ENCODE assay signal across 12 cellular contexts in genomic region chr20:24503352-24503931, GRCh38. TPM values are rescaled to one million over a fixed set of nuclear protein-coding genes. Genes with fewer than 3 reads are reported as not detected.
A peak's percentile ranks its signal among the peaks of the same experiment; 100 is the strongest.
DNase-seq lines count a peak whose midpoint lies in the region; ATAC-seq, FAIRE-seq and TF ChIP-seq lines count a peak whose summit lies in the region.
"Had no signal": no experiment of that assay in that cellular context is flagged by ENCODE, and none has a peak within 500 bp of the region (broad histone marks: within the 10 kb centered on the region; RNA-seq: fewer than 3 reads in every experiment).

No MANE protein-coding gene starts in this region.

- H3K27ac Mint-ChIP-seq in activated T-helper 1 cell treated with anti-CD3 and anti-CD28 coated beads, Interleukin-12 subunit alpha, Interleukin-12 subunit beta, Interleukin-2, Interleukin-4 antibody, amounts not matched to agents 30 ng/mL and 10 ng/mL and 1 ng/mL, durations not matched to agents 14 hours and 24 hours and 36 hours = no peak overlapping the region
- H3K27ac Mint-ChIP-seq: activated CD4-positive, alpha-beta memory T cell treated with anti-CD3 and anti-CD28 coated beads for 36 hours; activated naive CD4-positive, alpha-beta T cell treated with anti-CD3 and anti-CD28 coated beads, Interleukin-2, amount 10 ng/mL, durations not matched to agents 7 days and 5 days; T-helper 1 cell treated with Interleukin-12 subunit alpha and Interleukin-12 subunit beta and Interleukin-4 antibody, amounts not matched to agents 30 μg/mL and 1 μg/mL, for 36 hours had no signal

- peak; percentile 16 for DNase-seq in ELR (ENCODE audit: low read depth)
- peak; percentile 67 for DNase-seq in astrocyte of the hippocampus (ENCODE audit: low read depth, low spot score)
- peak; percentile 56 for DNase-seq in left ventricle myocardium superior
- DNase-seq in skeletal muscle cell (ENCODE audit: low read depth) = peak; percentile 21
- no peak for DNase-seq in activated T-helper 1 cell treated with anti-CD3 and anti-CD28 coated beads, Interleukin-12 subunit alpha, Interleukin-12 subunit beta, Interleukin-2, Interleukin-4 antibody, amounts not matched to agents 30 ng/mL and 10 ng/mL and 1 ng/mL, durations not matched to agents 14 hours and 24 hours and 36 hours (ENCODE audit: low spot score)
- no peak for DNase-seq in DMS79 treated with DMSO at 0.1 percent for 48 hours (lab: John Stamatoyannopoulos, UW)
- DNase-seq in D721Med (ENCODE audit: insufficient read length, low spot score) = no peak
- DNase-seq in activated naive CD4-positive, alpha-beta T cell treated with Interleukin-2 at 50 U/mL for 16 hours = no peak
- DNase-seq: activated CD4-positive, alpha-beta memory T cell treated with anti-CD3 and anti-CD28 coated beads for 36 hours; activated naive CD4-positive, alpha-beta T cell treated with anti-CD3 and anti-CD28 coated beads, Interleukin-2, amount 10 ng/mL, durations not matched to agents 7 days and 5 days had no signal

- no peak overlapping the region for H3K4me3 ChIP-seq in skeletal muscle cell (ENCODE audit: low read depth, low read length)
- H3K4me3 ChIP-seq: HAP-1 had no signal

- intact Hi-C loops in left ventricle myocardium superior (cut with micrococcal nuclease) = loop anchor here (10.0 kb wide), 1 partner anchor 61 kb away; no protein-coding TSS in a partner anchor
- intact Hi-C loops in activated T-helper 1 cell treated with anti-CD3 and anti-CD28 coated beads, Interleukin-12 subunit alpha, Interleukin-12 subunit beta, Interleukin-2, Interleukin-4 antibody, amounts not matched to agents 30 ng/mL and 10 ng/mL and 1 ng/mL, durations not matched to agents 14 hours and 24 hours and 36 hours (cut with micrococcal nuclease) = no loop called here

- H3K9me3 Mint-ChIP-seq in activated T-helper 1 cell treated with anti-CD3 and anti-CD28 coated beads, Interleukin-12 subunit alpha, Interleukin-12 subunit beta, Interleukin-2, Interleukin-4 antibody, amounts not matched to agents 30 ng/mL and 10 ng/mL and 1 ng/mL, durations not matched to agents 14 hours and 24 hours and 36 hours = no peaks in the 10 kb centered on the region
- H3K9me3 Mint-ChIP-seq: activated CD4-positive, alpha-beta memory T cell treated with anti-CD3 and anti-CD28 coated beads for 36 hours; activated naive CD4-positive, alpha-beta T cell treated with anti-CD3 and anti-CD28 coated beads, Interleukin-2, amount 10 ng/mL, durations not matched to agents 7 days and 5 days; T-helper 1 cell treated with Interleukin-12 subunit alpha and Interleukin-12 subunit beta and Interleukin-4 antibody, amounts not matched to agents 30 μg/mL and 1 μg/mL, for 36 hours had no signal

- TF ChIP-seq CTCF in D721Med (IDR thresholded peaks at IDR 0.05; ENCODE audit: insufficient read depth, missing control alignments) = no peak

- H3K4me1 Mint-ChIP-seq in activated T-helper 1 cell treated with anti-CD3 and anti-CD28 coated beads, Interleukin-12 subunit alpha, Interleukin-12 subunit beta, Interleukin-2, Interleukin-4 antibody, amounts not matched to agents 30 ng/mL and 10 ng/mL and 1 ng/mL, durations not matched to agents 14 hours and 24 hours and 36 hours (ENCODE audit: low read depth) = no peaks in the 10 kb centered on the region
- H3K4me1 Mint-ChIP-seq: activated naive CD4-positive, alpha-beta T cell treated with anti-CD3 and anti-CD28 coated beads, Interleukin-2, amount 10 ng/mL, durations not matched to agents 7 days and 5 days had no signal

- no peaks in the 10 kb centered on the region for H3K36me3 Mint-ChIP-seq in activated T-helper 1 cell treated with anti-CD3 and anti-CD28 coated beads, Interleukin-12 subunit alpha, Interleukin-12 subunit beta, Interleukin-2, Interleukin-4 antibody, amounts not matched to agents 30 ng/mL and 10 ng/mL and 1 ng/mL, durations not matched to agents 14 hours and 24 hours and 36 hours (ENCODE audit: low read depth)
- H3K36me3 Mint-ChIP-seq: activated CD4-positive, alpha-beta memory T cell treated with anti-CD3 and anti-CD28 coated beads for 36 hours; activated naive CD4-positive, alpha-beta T cell treated with anti-CD3 and anti-CD28 coated beads, Interleukin-2, amount 10 ng/mL, durations not matched to agents 7 days and 5 days had no signal

- H3K27me3 Mint-ChIP-seq in activated T-helper 1 cell treated with anti-CD3 and anti-CD28 coated beads, Interleukin-12 subunit alpha, Interleukin-12 subunit beta, Interleukin-2, Interleukin-4 antibody, amounts not matched to agents 30 ng/mL and 10 ng/mL and 1 ng/mL, durations not matched to agents 14 hours and 24 hours and 36 hours (ENCODE audit: insufficient read depth) = no peaks in the 10 kb centered on the region
- H3K27me3 Mint-ChIP-seq: activated CD4-positive, alpha-beta memory T cell treated with anti-CD3 and anti-CD28 coated beads for 36 hours; activated naive CD4-positive, alpha-beta T cell treated with anti-CD3 and anti-CD28 coated beads, Interleukin-2, amount 10 ng/mL, durations not matched to agents 7 days and 5 days had no signal

- H3K4me3 Mint-ChIP-seq in activated T-helper 1 cell treated with anti-CD3 and anti-CD28 coated beads, Interleukin-12 subunit alpha, Interleukin-12 subunit beta, Interleukin-2, Interleukin-4 antibody, amounts not matched to agents 30 ng/mL and 10 ng/mL and 1 ng/mL, durations not matched to agents 14 hours and 24 hours and 36 hours = no peak overlapping the region
- H3K4me3 Mint-ChIP-seq: activated CD4-positive, alpha-beta memory T cell treated with anti-CD3 and anti-CD28 coated beads for 36 hours; activated naive CD4-positive, alpha-beta T cell treated with anti-CD3 and anti-CD28 coated beads, Interleukin-2, amount 10 ng/mL, durations not matched to agents 7 days and 5 days; T-helper 1 cell treated with Interleukin-12 subunit alpha and Interleukin-12 subunit beta and Interleukin-4 antibody, amounts not matched to agents 30 μg/mL and 1 μg/mL, for 36 hours had no signal

- peak; percentile 92 for ATAC-seq in left ventricle myocardium superior

- no peak for FAIRE-seq in D721Med (lab: Jason Lieb, UNC)

RNA-seq across cellular contexts. Expression of gene SYNDIG1, which starts 34.0 kb away (rescaled TPM):
- 11.0 TPM for total RNA-seq in left ventricle myocardium superior
- total RNA-seq in activated T-helper 1 cell treated with anti-CD3 and anti-CD28 coated beads, Interleukin-12 subunit alpha, Interleukin-12 subunit beta, Interleukin-2, Interleukin-4 antibody, amounts not matched to agents 30 ng/mL and 10 ng/mL and 1 ng/mL, durations not matched to agents 14 hours and 24 hours and 36 hours = not detected in 2 replicates
- total RNA-seq: activated CD4-positive, alpha-beta memory T cell treated with anti-CD3 and anti-CD28 coated beads for 36 hours had no signal

Comparison
In these comparisons a context has a peak if more than half of its experiments do, and no peak if none do; other contexts are left out.
1. DNase-seq: peak in ELR (single experiment), astrocyte of the hippocampus (single experiment), left ventricle myocardium superior (single experiment) and skeletal muscle cell (single experiment); none in activated T-helper 1 cell treated with anti-CD3 and anti-CD28 coated beads, Interleukin-12 subunit alpha, Interleukin-12 subunit beta, Interleukin-2, Interleukin-4 antibody, amounts not matched to agents 30 ng/mL and 10 ng/mL and 1 ng/mL, durations not matched to agents 14 hours and 24 hours and 36 hours (single experiment), DMS79 treated with DMSO at 0.1 percent for 48 hours (single experiment), D721Med (single experiment) and activated naive CD4-positive, alpha-beta T cell treated with Interleukin-2 at 50 U/mL for 16 hours (single experiment).
2. RNA of gene SYNDIG1, which starts 34.0 kb away (total RNA-seq): 11.0 TPM in left ventricle myocardium superior (single experiment); not detected in activated T-helper 1 cell treated with anti-CD3 and anti-CD28 coated beads, Interleukin-12 subunit alpha, Interleukin-12 subunit beta, Interleukin-2, Interleukin-4 antibody, amounts not matched to agents 30 ng/mL and 10 ng/mL and 1 ng/mL, durations not matched to agents 14 hours and 24 hours and 36 hours; every median in the first group is over 10 times any median in the second.